ENCODE assay signal across 18 cellular contexts in the genomic region with DNA sequence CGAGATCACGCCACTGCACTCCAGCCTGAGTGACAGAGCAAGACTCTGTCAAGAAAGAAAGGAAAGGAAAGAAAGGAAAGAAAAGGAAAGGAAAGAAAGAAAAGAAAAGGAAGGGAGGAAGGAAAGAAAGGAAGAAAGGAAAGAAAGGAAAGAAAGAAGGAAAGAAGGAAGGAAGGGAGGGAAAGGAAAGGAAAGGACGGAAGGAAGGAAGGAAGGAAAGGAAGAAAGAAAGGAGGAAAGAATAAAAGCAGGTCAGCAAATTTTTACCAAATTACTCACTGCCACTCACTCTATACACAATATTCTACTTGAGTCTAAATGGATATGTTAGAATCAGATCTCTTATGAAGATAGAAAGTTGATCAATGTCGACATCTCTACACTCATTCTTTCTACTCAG. TPM values are rescaled to one million over a fixed set of nuclear protein-coding genes. Genes with fewer than 3 reads are reported as not detected.
A peak's percentile ranks its signal among the peaks of the same experiment; 100 is the strongest.
DNase-seq lines count a peak whose midpoint lies in the region; ATAC-seq and TF ChIP-seq lines count a peak whose summit lies in the region.
"Had no signal": no experiment of that assay in that cellular context is flagged by ENCODE, and none has a peak within 500 bp of the region (broad histone marks: within the 10 kb centered on the region; RNA-seq: fewer than 3 reads in every experiment).

No MANE protein-coding gene starts in this region.

- intact Hi-C loops in esophagus muscularis mucosa (cut with DNase I): no loop called here

- H3K79me1 ChIP-seq in H9 (ENCODE audit: insufficient read depth, low read depth, low read length, poor library complexity, severe bottlenecking): no peaks in the 10 kb centered on the region

- TF ChIP-seq EP300 in esophagus muscularis mucosa (IDR thresholded peaks at IDR 0.05): no peak

- no peaks in the 10 kb centered on the region for H3K27me3 Mint-ChIP-seq in activated naive CD8-positive, alpha-beta T cell treated with anti-CD3 and anti-CD28 coated beads, Interleukin-2, amount 10 ng/mL, durations not matched to agents 7 days and 5 days
- no peaks in the 10 kb centered on the region for H3K27me3 Mint-ChIP-seq in activated naive CD8-positive, alpha-beta T cell treated with anti-CD3 and anti-CD28 coated beads, Interleukin-2, amount 50 U/mL, for 24 hours
- H3K27me3 Mint-ChIP-seq in H9 (ENCODE audit: low read depth): no peaks in the 10 kb centered on the region
- H3K27me3 Mint-ChIP-seq in central memory CD8-positive, alpha-beta T cell: no peaks in the 10 kb centered on the region
- H3K27me3 Mint-ChIP-seq in nephron progenitor cell (ENCODE audit: low read depth, poor library complexity): no peaks in the 10 kb centered on the region
- H3K27me3 Mint-ChIP-seq: CD4-positive, alpha-beta memory T cell had no signal

- H2BK20ac ChIP-seq in H9 (ENCODE audit: low read depth, low read length, poor library complexity, severe bottlenecking): no peak overlapping the region

- POLR2A ChIA-PET in activated naive CD8-positive, alpha-beta T cell treated with anti-CD3 and anti-CD28 coated beads, Interleukin-2, amount 10 ng/mL, durations not matched to agents 7 days and 5 days (lab: Charles Lee): no interaction called here

- H3K79me2 ChIP-seq in H9 (ENCODE audit: insufficient read depth, low read length): no peaks in the 10 kb centered on the region

- WGBS in H9 (ENCODE audit: extremely low coverage, insufficient read length, low lambda C conversion rate): no CpG with 5 or more reads among the region's 4 CpGs
- WGBS in esophagus muscularis mucosa: 97% methylated on average over 4 of the region's 4 CpGs

- no peak for ATAC-seq in activated naive CD8-positive, alpha-beta T cell treated with anti-CD3 and anti-CD28 coated beads, Interleukin-2, amount 10 ng/mL, durations not matched to agents 7 days and 5 days (ENCODE audit: low read depth)
- ATAC-seq in activated naive CD8-positive, alpha-beta T cell treated with anti-CD3 and anti-CD28 coated beads, Interleukin-2, amount 50 U/mL, for 24 hours: no peak
- ATAC-seq in central memory CD8-positive, alpha-beta T cell (replicated peaks; ENCODE audit: extremely low read depth, poor library complexity, severe bottlenecking): no peak

- no peaks in the 10 kb centered on the region for H4K20me1 ChIP-seq in H9 (ENCODE audit: control insufficient read depth, insufficient read depth, insufficient read length)

- H3K36me3 ChIP-seq in esophagus muscularis mucosa: peaks cover 0 to 15% (median 0%) of the 10 kb centered on the region in 4 donors

- no peak overlapping the region for H3K18ac ChIP-seq in H9 (ENCODE audit: insufficient read length, low read depth, low read length)

- H3K27ac Mint-ChIP-seq in activated naive CD8-positive, alpha-beta T cell treated with anti-CD3 and anti-CD28 coated beads, Interleukin-2, amount 10 ng/mL, durations not matched to agents 7 days and 5 days: peak overlapping the region; percentile 56
- no peak overlapping the region for H3K27ac Mint-ChIP-seq in activated naive CD8-positive, alpha-beta T cell treated with anti-CD3 and anti-CD28 coated beads, Interleukin-2, amount 50 U/mL, for 24 hours
- H3K27ac Mint-ChIP-seq in H9 (peak overlapping the region in 2 of 3 experiments; percentile 62 to 63; a peak in 3 of 7 replicates), nephron progenitor cell (peak overlapping the region; percentile 23)
- H3K27ac Mint-ChIP-seq in central memory CD8-positive, alpha-beta T cell (ENCODE audit: low read depth): peak overlapping the region; percentile 14
- H3K27ac Mint-ChIP-seq: CD4-positive, alpha-beta memory T cell; HFFc6 had no signal

- H3K4me1 ChIP-seq in H9 (ENCODE audit: insufficient read depth, low read length) (no peaks in the 10 kb centered on the region; the same call in 1 of the 2 replicates), esophagus muscularis mucosa (no peaks in the 10 kb centered on the region)

- H2BK120ac ChIP-seq in H9 (ENCODE audit: low read depth, low read length, poor library complexity, severe bottlenecking): no peak overlapping the region

- H4K91ac ChIP-seq in H9 (ENCODE audit: insufficient read length, low read depth, low read length): no peak overlapping the region

- no peak for DNase-seq in activated naive CD8-positive, alpha-beta T cell treated with anti-CD3 and anti-CD28 coated beads, Interleukin-2, amount 10 ng/mL, durations not matched to agents 7 days and 5 days
- no peak for DNase-seq in activated naive CD8-positive, alpha-beta T cell treated with anti-CD3 and anti-CD28 coated beads, Interleukin-2, amount 50 U/mL, for 24 hours
- DNase-seq in H9: no peak
- no peak for DNase-seq in central memory CD8-positive, alpha-beta T cell (ENCODE audit: low spot score in 2 of 2)
- DNase-seq in nephron progenitor cell: no peak
- no peak for DNase-seq in esophagus muscularis mucosa (ENCODE audit: extremely low spot score)
- no peak for DNase-seq in NCI-H128 (lab: John Stamatoyannopoulos, UW; ENCODE audit: unreplicated experiment)
- DNase-seq: ACHN; CD4-positive, alpha-beta memory T cell; DMS153; DMS79 treated with DMSO at 0.1 percent for 48 hours; GF-D8; HCEC 1CT; HFFc6 had no signal

- H3K27me3 ChIP-seq in H9 (ENCODE audit: insufficient read depth, low read length) (no peaks in the 10 kb centered on the region), esophagus muscularis mucosa (no peaks in the 10 kb centered on the region)

- no peak overlapping the region for H2BK12ac ChIP-seq in H9 (ENCODE audit: insufficient read length, low read depth, low read length)

- H3K23ac ChIP-seq in H9 (ENCODE audit: insufficient read length, low read depth, low read length): no peak overlapping the region

- H3T11ph ChIP-seq in H9 (ENCODE audit: low read length): no peak overlapping the region

- no peaks in the 10 kb centered on the region for H3K23me2 ChIP-seq in H9 (ENCODE audit: insufficient read length, low read depth, low read length, poor library complexity, severe bottlenecking)

- no peak overlapping the region for H3K9ac ChIP-seq in H9 (ENCODE audit: extremely low read depth, insufficient read length, low read length)
- H3K9ac ChIP-seq: KMS-11 had no signal

- no peak overlapping the region for H3K14ac ChIP-seq in H9 (ENCODE audit: insufficient read depth, low read length)

- H4K8ac ChIP-seq in H9 (replicated peaks; ENCODE audit: insufficient read length, low read depth, low read length): no peak overlapping the region

- H3K4ac ChIP-seq in H9 (ENCODE audit: low read depth, low read length): no peak overlapping the region

- H3K9me3 Mint-ChIP-seq in activated naive CD8-positive, alpha-beta T cell treated with anti-CD3 and anti-CD28 coated beads, Interleukin-2, amount 10 ng/mL, durations not matched to agents 7 days and 5 days: no peaks in the 10 kb centered on the region
- H3K9me3 Mint-ChIP-seq in activated naive CD8-positive, alpha-beta T cell treated with anti-CD3 and anti-CD28 coated beads, Interleukin-2, amount 50 U/mL, for 24 hours: no peaks in the 10 kb centered on the region
- H3K9me3 Mint-ChIP-seq in H9 (no peaks in the 10 kb centered on the region), nephron progenitor cell (no peaks in the 10 kb centered on the region)
- no peaks in the 10 kb centered on the region for H3K9me3 Mint-ChIP-seq in central memory CD8-positive, alpha-beta T cell
- H3K9me3 Mint-ChIP-seq: CD14-positive monocyte; CD4-positive, alpha-beta memory T cell; HFFc6 had no signal

- H3K4me3 Mint-ChIP-seq in activated naive CD8-positive, alpha-beta T cell treated with anti-CD3 and anti-CD28 coated beads, Interleukin-2, amount 10 ng/mL, durations not matched to agents 7 days and 5 days: no peak overlapping the region
- H3K4me3 Mint-ChIP-seq in activated naive CD8-positive, alpha-beta T cell treated with anti-CD3 and anti-CD28 coated beads, Interleukin-2, amount 50 U/mL, for 24 hours: no peak overlapping the region
- H3K4me3 Mint-ChIP-seq in H9: no peak overlapping the region
- H3K4me3 Mint-ChIP-seq in central memory CD8-positive, alpha-beta T cell: no peak overlapping the region
- no peak overlapping the region for H3K4me3 Mint-ChIP-seq in nephron progenitor cell
- H3K4me3 Mint-ChIP-seq: CD14-positive monocyte; CD4-positive, alpha-beta memory T cell; HFFc6 had no signal

- peaks cover 18% of the 10 kb centered on the region for H3K36me3 Mint-ChIP-seq in activated naive CD8-positive, alpha-beta T cell treated with anti-CD3 and anti-CD28 coated beads, Interleukin-2, amount 10 ng/mL, durations not matched to agents 7 days and 5 days
- peaks cover 35% of the 10 kb centered on the region for H3K36me3 Mint-ChIP-seq in activated naive CD8-positive, alpha-beta T cell treated with anti-CD3 and anti-CD28 coated beads, Interleukin-2, amount 50 U/mL, for 24 hours (ENCODE audit: low read depth)
- H3K36me3 Mint-ChIP-seq in H9 (ENCODE audit: insufficient read depth in 1 of 3, low read depth in 3 of 3) (peaks cover 0 to 25% (median 12%) of the 10 kb centered on the region in 3 experiments; a peak in 5 of 7 replicates), nephron progenitor cell (ENCODE audit: low read depth) (peaks cover 24% of the 10 kb centered on the region)
- H3K36me3 Mint-ChIP-seq in central memory CD8-positive, alpha-beta T cell (ENCODE audit: insufficient read depth): peaks cover 5% of the 10 kb centered on the region
- H3K36me3 Mint-ChIP-seq: CD4-positive, alpha-beta memory T cell had no signal

- H2BK15ac ChIP-seq in H9 (ENCODE audit: low read depth, low read length): no peak overlapping the region

- no peak overlapping the region for H3K4me3 ChIP-seq in esophagus muscularis mucosa

- H2BK5ac ChIP-seq in H9 (ENCODE audit: insufficient read length, low read length): no peak overlapping the region

- TF ChIP-seq POLR2A in esophagus muscularis mucosa (IDR thresholded peaks at IDR 0.05; ENCODE audit: low read depth): no peak

- no peak overlapping the region for H2AK5ac ChIP-seq in H9 (ENCODE audit: insufficient read length, low read length)

- no peak overlapping the region for H3K4me2 ChIP-seq in H9 (ENCODE audit: insufficient read depth, insufficient read length, low read length)
- H3K4me2 ChIP-seq: KMS-11 had no signal

- H4K5ac ChIP-seq in H9 (ENCODE audit: insufficient read length, low read depth, low read length): no peak overlapping the region

- H3K27ac ChIP-seq in H9 (ENCODE audit: insufficient read length, low read depth, low read length) (no peak overlapping the region), esophagus muscularis mucosa (replicated peaks in 1 of 4) (no peak overlapping the region)
- H3K27ac ChIP-seq: KMS-11 had no signal

- H3K4me1 Mint-ChIP-seq in activated naive CD8-positive, alpha-beta T cell treated with anti-CD3 and anti-CD28 coated beads, Interleukin-2, amount 10 ng/mL, durations not matched to agents 7 days and 5 days: peaks cover 2% of the 10 kb centered on the region
- H3K4me1 Mint-ChIP-seq in activated naive CD8-positive, alpha-beta T cell treated with anti-CD3 and anti-CD28 coated beads, Interleukin-2, amount 50 U/mL, for 24 hours: no peaks in the 10 kb centered on the region
- peaks cover 12 to 16% of the 10 kb centered on the region in 2 experiments for H3K4me1 Mint-ChIP-seq in H9
- H3K4me1 Mint-ChIP-seq in central memory CD8-positive, alpha-beta T cell: no peaks in the 10 kb centered on the region
- no peaks in the 10 kb centered on the region for H3K4me1 Mint-ChIP-seq in nephron progenitor cell
- H3K4me1 Mint-ChIP-seq: CD14-positive monocyte; CD4-positive, alpha-beta memory T cell had no signal

- no peaks in the 10 kb centered on the region for H3K9me3 ChIP-seq in H9 (ENCODE audit: control insufficient read depth, low read depth, low read length)
- H3K9me3 ChIP-seq in esophagus muscularis mucosa: no peaks in the 10 kb centered on the region

- H3K56ac ChIP-seq in H9 (ENCODE audit: insufficient read length, low read depth, low read length): no peak overlapping the region

- TF ChIP-seq CTCF in H9 (conservative IDR thresholded peaks at IDR 0.05) (no peak), nephron progenitor cell (IDR thresholded peaks at IDR 0.05) (no peak), esophagus muscularis mucosa (IDR thresholded peaks at IDR 0.05) (no peak)

- H2AFZ ChIP-seq in H9 (ENCODE audit: low read length): no peak overlapping the region

RNA-seq across cellular contexts. Expression of a gene that starts 49.8 kb away (rescaled TPM):
- under 1 TPM in 1 of 2 experiments, not detected in 1; 0.14 TPM for total RNA-seq in activated naive CD8-positive, alpha-beta T cell treated with anti-CD3 and anti-CD28 coated beads, Interleukin-2, amount 10 ng/mL, durations not matched to agents 7 days and 5 days
- total RNA-seq in H9 (2021) (47.8 and 50.7 TPM in 2 replicates), esophagus muscularis mucosa (1 to 10 TPM; 2.7 to 3.2 (median 2.8) TPM)
- total RNA-seq: A172, H4 had no signal

RNA-seq across cellular contexts. Expression of a gene that starts 50.3 kb away (rescaled TPM):
- total RNA-seq in activated naive CD8-positive, alpha-beta T cell treated with anti-CD3 and anti-CD28 coated beads, Interleukin-2, amount 10 ng/mL, durations not matched to agents 7 days and 5 days: 10 to 100 TPM; 53.5 to 61.4 TPM
- 31.0 and 32.3 TPM in 2 replicates for total RNA-seq in H9 (2021)
- total RNA-seq in esophagus muscularis mucosa: 1 to 10 TPM; 3.1 to 7.6 (median 4.7) TPM

RNA-seq across cellular contexts. Expression of a gene that starts 52.7 kb away (rescaled TPM):
- total RNA-seq in activated naive CD8-positive, alpha-beta T cell treated with anti-CD3 and anti-CD28 coated beads, Interleukin-2, amount 10 ng/mL, durations not matched to agents 7 days and 5 days: 10 to 100 TPM; 24.4 to 34.0 TPM
- total RNA-seq in H9 (2021) (262 and 274 TPM in 2 replicates), esophagus muscularis mucosa (100 to 1,000 TPM; 106 to 190 (median 139) TPM)

Comparison
In these comparisons a context has a peak if more than half of its experiments do, and no peak if none do; other contexts are left out.
1. RNA of a gene that starts 49.8 kb away (total RNA-seq): 47.8 to 50.7 TPM in H9; 2.7 to 3.2 TPM in esophagus muscularis mucosa and 0.14 TPM in activated naive CD8-positive, alpha-beta T cell treated with anti-CD3 and anti-CD28 coated beads, Interleukin-2, amount 10 ng/mL, durations not matched to agents 7 days and 5 days; every median in the first group is over 10 times any median in the second.